Comparison of ENCODE assay signal across 19 cellular contexts in the genomic region with DNA sequence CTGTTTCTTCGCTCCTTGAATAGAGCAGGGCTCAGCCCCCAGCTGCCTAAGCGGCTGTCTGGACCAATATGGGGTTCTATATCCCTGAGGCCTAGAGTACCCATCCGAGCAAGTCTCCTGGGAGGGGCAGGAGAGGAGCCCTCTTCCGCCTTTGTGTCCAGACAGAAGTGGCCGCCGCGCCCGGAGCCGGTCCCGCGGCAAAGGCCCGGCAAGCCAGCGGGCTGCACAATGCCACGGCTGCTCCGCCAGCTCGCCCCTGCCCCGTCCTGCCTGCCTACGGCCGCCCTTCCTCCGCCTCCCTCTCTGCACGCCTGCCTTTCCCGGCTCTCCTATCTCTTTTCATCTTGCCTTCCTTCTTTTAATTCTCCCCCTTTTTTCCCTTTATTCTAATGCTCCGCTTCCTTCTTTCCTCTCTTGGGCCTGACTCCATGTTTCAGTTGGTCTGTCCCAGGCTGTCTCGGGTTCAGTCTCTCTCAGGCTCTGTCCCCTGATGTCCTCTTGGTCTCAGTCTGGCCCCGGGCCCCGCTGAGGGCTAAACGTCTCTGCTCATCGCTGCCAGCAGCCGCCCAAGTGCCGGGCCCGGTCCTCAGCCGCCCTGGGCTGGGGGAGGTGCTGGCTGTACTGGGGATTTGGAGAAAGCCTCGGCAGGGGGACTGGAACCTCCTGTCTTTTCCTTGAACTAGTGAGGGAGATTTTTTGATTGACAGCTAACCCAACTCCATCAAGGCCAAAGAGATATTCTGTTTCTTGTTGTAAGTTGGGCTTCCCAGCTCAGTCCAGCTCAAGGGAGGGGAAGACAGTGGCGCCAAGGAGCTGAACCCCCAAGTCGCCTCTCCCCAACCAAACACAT. TPM values are rescaled to one million over a fixed set of nuclear protein-coding genes. Genes with fewer than 3 reads are reported as not detected.
DNase-seq lines count a peak whose midpoint lies in the region; ATAC-seq, FAIRE-seq and TF ChIP-seq lines count a peak whose summit lies in the region.
"Had no signal": no experiment of that assay in that cellular context is flagged by ENCODE, and none has a peak within 500 bp of the region (broad histone marks: within the 10 kb centered on the region; RNA-seq: fewer than 3 reads in every experiment).

No MANE protein-coding gene starts in this region.

- CTCF ChIA-PET in mammary epithelial cell (lab: Charles Lee; ENCODE audit: low non-redundant PET): interaction anchor here (0.6 kb wide), 1 partner anchor 228 kb away, joined by 3 read pairs; no protein-coding TSS in a partner anchor
- CTCF ChIA-PET in endothelial cell of umbilical vein (lab: Charles Lee): interaction anchor here (3.4 to 3.7 kb wide), 2 partner anchors 8 to 210 kb away, joined by 11 to 17 read pairs; no protein-coding TSS in a partner anchor

- no peak overlapping the region for H3K9ac ChIP-seq in mammary epithelial cell (ENCODE audit: insufficient read depth, low read length)
- H3K9ac ChIP-seq in endothelial cell of umbilical vein (replicated peaks; ENCODE audit: extremely low read depth, insufficient read depth, low read length): no peak overlapping the region

- ATAC-seq in natural killer cell: no peak
- ATAC-seq in GM21528 (IDR thresholded peaks at IDR 0.05; ENCODE audit: low FRiP score, unreplicated experiment): no peak
- no peak for ATAC-seq in HG02678 (IDR thresholded peaks at IDR 0.05; ENCODE audit: unreplicated experiment)

- peaks cover 46 to 47% of the 10 kb centered on the region in 2 donors for H3K4me1 Mint-ChIP-seq in natural killer cell

- dilution Hi-C loops in mammary epithelial cell (cut with HindIII; ENCODE audit: low sequenced_read_pairs) (no loop called here), endothelial cell of umbilical vein (cut with MboI; ENCODE audit: extremely low pct_ligation_motif_present, low sequenced_read_pairs) (no loop called here)

- POLR2A ChIA-PET in endothelial cell of umbilical vein (lab: Charles Lee): no interaction called here

- TF ChIP-seq POLR2A in breast epithelium (IDR thresholded peaks at IDR 0.05): no peak
- no peak for TF ChIP-seq POLR2A in endothelial cell of umbilical vein (IDR thresholded peaks at IDR 0.05; ENCODE audit: low read depth, low read length)

- H4K20me1 ChIP-seq in mammary epithelial cell (ENCODE audit: insufficient read depth, low read length) (no peaks in the 10 kb centered on the region), endothelial cell of umbilical vein (replicated peaks; ENCODE audit: control insufficient read depth, extremely low read depth, insufficient read depth, low read length) (no peaks in the 10 kb centered on the region)

- H3K9me3 ChIP-seq in breast epithelium (no peaks in the 10 kb centered on the region), mammary epithelial cell (replicated peaks; ENCODE audit: insufficient read depth, low read length) (no peaks in the 10 kb centered on the region), endothelial cell of umbilical vein (replicated peaks; ENCODE audit: control insufficient read depth, insufficient read depth, low read length) (no peaks in the 10 kb centered on the region)
- H3K9me3 ChIP-seq: left ventricle myocardium inferior had no signal

- H3K79me2 ChIP-seq in mammary epithelial cell (ENCODE audit: insufficient read depth, low read length) (peaks cover 12% of the 10 kb centered on the region), endothelial cell of umbilical vein (ENCODE audit: control insufficient read depth, insufficient read depth, low read length) (no peaks in the 10 kb centered on the region)

- peaks cover 76 to 89% of the 10 kb centered on the region in 2 donors for H3K27me3 Mint-ChIP-seq in natural killer cell (ENCODE audit: low read depth in 2 of 2)

- DNase-seq in breast epithelium (ENCODE audit: low spot score in 2 of 2) (no peak), mammary epithelial cell (no peak), endothelial cell of umbilical vein (ENCODE audit: low read depth, low spot score) (no peak), natural killer cell (no peak), NCI-H524 (lab: John Stamatoyannopoulos, UW) (no peak)
- DNase-seq in stimulated activated CD4-positive, alpha-beta T cell treated with anti-CD3 and anti-CD28 coated beads, Interleukin-4, amount 100 ng/mL, for 1 hour: no peak
- DNase-seq: activated CD4-positive, alpha-beta memory T cell treated with anti-CD3 and anti-CD28 coated beads, Interleukin-2, amount 10 ng/mL, durations not matched to agents 7 days and 5 days; activated effector memory CD4-positive, alpha-beta T cell treated with anti-CD3 and anti-CD28 coated beads, Interleukin-2, amount 50 U/mL, for 16 hours; brain microvascular endothelial cell; DMS53; effector memory CD4-positive, alpha-beta T cell; left ventricle myocardium inferior; NCI-H1436; NCI-H526; nucleus accumbens; Right ventricle myocardium superior; stimulated activated CD4-positive, alpha-beta T cell treated with anti-CD3 and anti-CD28 coated beads, Interleukin-12 subunit alpha, Interleukin-12 subunit beta, amount 100 ng/mL, for 4 hours had no signal

- H3K27me3 ChIP-seq in breast epithelium (peaks cover 0 to 40% of the 10 kb centered on the region in 2 donors), mammary epithelial cell (ENCODE audit: insufficient read depth, low read length) (no peaks in the 10 kb centered on the region), endothelial cell of umbilical vein (ENCODE audit: control insufficient read depth in 2 of 2, insufficient read depth in 2 of 2, low read length in 2 of 2) (peaks cover 84 to 99% of the 10 kb centered on the region in 2 experiments)

- no peak for FAIRE-seq in endothelial cell of umbilical vein (lab: Jason Lieb, UNC)

- no peak overlapping the region for H3K27ac Mint-ChIP-seq in natural killer cell
- H3K27ac Mint-ChIP-seq: activated CD4-positive, alpha-beta memory T cell treated with anti-CD3 and anti-CD28 coated beads, Interleukin-2, amount 10 ng/mL, durations not matched to agents 7 days and 5 days had no signal

- peaks cover 4 to 9% of the 10 kb centered on the region in 2 donors for H3K4me1 ChIP-seq in breast epithelium
- H3K4me1 ChIP-seq in mammary epithelial cell (ENCODE audit: insufficient read depth, low read length): peaks cover 24% of the 10 kb centered on the region
- H3K4me1 ChIP-seq in endothelial cell of umbilical vein (ENCODE audit: control insufficient read depth, extremely low read depth, insufficient read depth, low read length): no peaks in the 10 kb centered on the region

- TF ChIP-seq CTCF in breast epithelium (IDR thresholded peaks at IDR 0.05): no peak
- TF ChIP-seq CTCF in mammary epithelial cell (conservative IDR thresholded peaks at IDR 0.05 in 1 of 2, IDR thresholded peaks at IDR 0.05 in 1 of 2; ENCODE audit: extremely low read depth in 1 of 2, insufficient read depth in 1 of 2, low read depth in 1 of 2, low read length in 2 of 2): no peak
- TF ChIP-seq CTCF in endothelial cell of umbilical vein (IDR thresholded peaks at IDR 0.05; ENCODE audit: extremely low read depth in 1 of 2, insufficient read depth in 1 of 2, low read depth in 1 of 2, low read length in 2 of 2): no peak
- no peak for TF ChIP-seq CTCF in natural killer cell (IDR thresholded peaks at IDR 0.05)

- 92% methylated on average over 16 of the region's 35 CpGs for WGBS in mammary epithelial cell (ENCODE audit: low coverage, missing lambda C conversion rate)

- H3K4me3 ChIP-seq in breast epithelium: peak overlapping the region; percentile 47 to 96 (median 71)
- no peak overlapping the region for H3K4me3 ChIP-seq in mammary epithelial cell (replicated peaks in 1 of 3; ENCODE audit: insufficient read depth in 1 of 3, low read depth in 2 of 3, low read length in 3 of 3)
- no peak overlapping the region for H3K4me3 ChIP-seq in endothelial cell of umbilical vein (replicated peaks in 1 of 3; ENCODE audit: insufficient read depth in 1 of 3, low read depth in 1 of 3, low read length in 3 of 3)
- H3K4me3 ChIP-seq: left ventricle myocardium inferior had no signal

- BruUV-seq in mammary epithelial cell (replicated peaks; lab: Mats Ljungman, UMichigan) (no TSS peak), endothelial cell of umbilical vein (replicated peaks; lab: Mats Ljungman, UMichigan) (no TSS peak)

- no peak overlapping the region for H2AFZ ChIP-seq in mammary epithelial cell (ENCODE audit: low read depth, low read length)
- no peak overlapping the region for H2AFZ ChIP-seq in endothelial cell of umbilical vein (ENCODE audit: low read depth, low read length)

- in situ Hi-C loops in mammary epithelial cell (cut with MboI; ENCODE audit: low sequenced_read_pairs in 2 of 2): no loop called here

- intact Hi-C loops in breast epithelium (cut with DNase I; ENCODE audit: low total_unique reads) (no loop called here), mammary epithelial cell (cut with micrococcal nuclease) (loop anchor here (2.0 kb wide), 1 partner anchor 13 kb away; a partner anchor contains a TSS), endothelial cell of umbilical vein (cut with micrococcal nuclease) (no loop called here), natural killer cell (cut with micrococcal nuclease) (loop anchor here (5.0 kb wide), 2 partner anchors 35 to 40 kb away; a partner anchor contains a TSS)

- H3K4me3 Mint-ChIP-seq in natural killer cell: peak overlapping the region; percentile 21

- no peaks in the 10 kb centered on the region for H3K36me3 ChIP-seq in breast epithelium
- no peaks in the 10 kb centered on the region for H3K36me3 ChIP-seq in mammary epithelial cell (ENCODE audit: insufficient read depth, low read length)
- H3K36me3 ChIP-seq in endothelial cell of umbilical vein (ENCODE audit: control insufficient read depth in 2 of 2, extremely low read depth in 1 of 2, insufficient read depth in 2 of 2, low read length in 2 of 2): no peaks in the 10 kb centered on the region
- H3K36me3 ChIP-seq: brain microvascular endothelial cell, left ventricle myocardium inferior had no signal

- H3K4me2 ChIP-seq in mammary epithelial cell (ENCODE audit: insufficient read depth, low read depth, low read length) (no peak overlapping the region), endothelial cell of umbilical vein (ENCODE audit: insufficient read depth, low read length) (no peak overlapping the region)

- no peaks in the 10 kb centered on the region for H3K36me3 Mint-ChIP-seq in natural killer cell

- no peaks in the 10 kb centered on the region for H3K9me3 Mint-ChIP-seq in natural killer cell
- H3K9me3 Mint-ChIP-seq: activated CD4-positive, alpha-beta memory T cell treated with anti-CD3 and anti-CD28 coated beads, Interleukin-2, amount 10 ng/mL, durations not matched to agents 7 days and 5 days had no signal

- peak overlapping the region; percentile 19 to 91 for H3K27ac ChIP-seq in breast epithelium
- H3K27ac ChIP-seq in mammary epithelial cell (ENCODE audit: insufficient read depth, low read depth, low read length): no peak overlapping the region
- H3K27ac ChIP-seq in endothelial cell of umbilical vein (ENCODE audit: insufficient read depth, low read depth, low read length): no peak overlapping the region
- H3K27ac ChIP-seq: brain microvascular endothelial cell, left ventricle myocardium inferior had no signal

- no peaks in the 10 kb centered on the region for H3K9me1 ChIP-seq in endothelial cell of umbilical vein (replicated peaks; ENCODE audit: control insufficient read depth, extremely low read depth, insufficient read depth, low read length)

RNA-seq across cellular contexts. Expression of a gene that starts 2.4 kb away (rescaled TPM):
- total RNA-seq in breast epithelium (10 to 100 TPM in 1 of 3 donors, 1 to 10 TPM in 2; 3.8 to 16.8 (median 4.6) TPM), mammary epithelial cell (1 to 10 TPM; 3.2 to 9.4 TPM), endothelial cell of umbilical vein (0.21 and 0.40 TPM in 2 replicates), natural killer cell (not detected)
- polyA plus RNA-seq in mammary epithelial cell (2.9 TPM), endothelial cell of umbilical vein (0.54 and 0.58 TPM in 2 replicates)
- polyA minus RNA-seq in mammary epithelial cell (4.2 TPM), endothelial cell of umbilical vein (not detected in 2 replicates)
- 0.32 and 0.35 TPM in 2 replicates for polyA plus RNA-seq in endothelial cell of umbilical vein (2011; cell fraction: cytosol; rRNA removed)
- 0.21 and 0.45 TPM in 2 replicates for polyA plus RNA-seq in endothelial cell of umbilical vein (2011; cell fraction: nucleus; rRNA removed)
- 6.3 and 11.9 TPM in 2 replicates for polyA plus RNA-seq in endothelial cell of umbilical vein (2012)
- 3.2 TPM for polyA minus RNA-seq in endothelial cell of umbilical vein (2011; cell fraction: cytosol; rRNA and poly(A)+ RNA removed)
- not detected in 2 replicates for polyA minus RNA-seq in endothelial cell of umbilical vein (2011; cell fraction: nucleus; rRNA and poly(A)+ RNA removed)
- total RNA-seq: activated CD4-positive, alpha-beta memory T cell treated with anti-CD3 and anti-CD28 coated beads, Interleukin-2, amount 10 ng/mL, durations not matched to agents 7 days and 5 days; left ventricle myocardium inferior; Right ventricle myocardium superior had no signal

RNA-seq across cellular contexts. Expression of a gene that starts 11.2 kb away (rescaled TPM):
- total RNA-seq in breast epithelium (1 to 10 TPM in 2 of 3 donors, under 1 TPM in 1; 0.73 to 5.4 (median 2.0) TPM), mammary epithelial cell (1 to 10 TPM; 2.3 to 7.9 TPM), endothelial cell of umbilical vein (0.35 TPM in 1 of 2 replicates, not detected in the other), natural killer cell (not detected)
- polyA plus RNA-seq in mammary epithelial cell (4.3 TPM), endothelial cell of umbilical vein (0.03 and 0.19 TPM in 2 replicates)
- polyA minus RNA-seq in mammary epithelial cell (3.2 TPM), endothelial cell of umbilical vein (0.08 and 0.15 TPM in 2 replicates)
- 0.03 and 0.11 TPM in 2 replicates for polyA plus RNA-seq in endothelial cell of umbilical vein (2011; cell fraction: cytosol; rRNA removed)
- polyA plus RNA-seq in endothelial cell of umbilical vein (2011; cell fraction: nucleus; rRNA removed): 0.11 and 0.14 TPM in 2 replicates
- polyA plus RNA-seq in endothelial cell of umbilical vein (2012): 2.8 and 3.8 TPM in 2 replicates
- not detected for polyA minus RNA-seq in endothelial cell of umbilical vein (2011; cell fraction: cytosol; rRNA and poly(A)+ RNA removed)
- not detected in 2 replicates for polyA minus RNA-seq in endothelial cell of umbilical vein (2011; cell fraction: nucleus; rRNA and poly(A)+ RNA removed)
- total RNA-seq: activated CD4-positive, alpha-beta memory T cell treated with anti-CD3 and anti-CD28 coated beads, Interleukin-2, amount 10 ng/mL, durations not matched to agents 7 days and 5 days; left ventricle myocardium inferior; Right ventricle myocardium superior had no signal

RNA-seq across cellular contexts. Expression of a gene that starts 12.6 kb away (rescaled TPM):
- 10 to 100 TPM in 1 of 3 donors, 1 to 10 TPM in 2; 2.0 to 10.9 (median 4.3) TPM for total RNA-seq in breast epithelium
- total RNA-seq in mammary epithelial cell: 1 to 10 TPM; 3.3 to 3.8 TPM
- 0.83 TPM for polyA plus RNA-seq in mammary epithelial cell
- 1.2 TPM for polyA minus RNA-seq in mammary epithelial cell
- total RNA-seq in endothelial cell of umbilical vein: 0.44 TPM in 1 of 2 replicates, not detected in the other
- polyA plus RNA-seq in endothelial cell of umbilical vein: 0.18 TPM in 2 replicates
- 0.13 and 0.18 TPM in 2 replicates for polyA plus RNA-seq in endothelial cell of umbilical vein (2011; cell fraction: cytosol; rRNA removed)
- polyA plus RNA-seq in endothelial cell of umbilical vein (2011; cell fraction: nucleus; rRNA removed): 0.08 TPM in 1 of 2 replicates, not detected in the other
- 5.7 and 6.5 TPM in 2 replicates for polyA plus RNA-seq in endothelial cell of umbilical vein (2012)
- not detected in 2 replicates for polyA minus RNA-seq in endothelial cell of umbilical vein
- 38.5 TPM for polyA minus RNA-seq in endothelial cell of umbilical vein (2011; cell fraction: cytosol; rRNA and poly(A)+ RNA removed)
- not detected in 2 replicates for polyA minus RNA-seq in endothelial cell of umbilical vein (2011; cell fraction: nucleus; rRNA and poly(A)+ RNA removed)
- total RNA-seq in natural killer cell: not detected
- total RNA-seq: activated CD4-positive, alpha-beta memory T cell treated with anti-CD3 and anti-CD28 coated beads, Interleukin-2, amount 10 ng/mL, durations not matched to agents 7 days and 5 days; left ventricle myocardium inferior; Right ventricle myocardium superior had no signal

RNA-seq across cellular contexts. Expression of a gene that starts 22.8 kb away (rescaled TPM):
- total RNA-seq in breast epithelium: 1 to 10 TPM in 1 of 3 donors, under 1 TPM in 1, not detected in 1; 0.73 to 1.3 TPM
- total RNA-seq in mammary epithelial cell: under 1 TPM in 1 of 2 donors, not detected in 1; 0.67 TPM
- polyA plus RNA-seq in mammary epithelial cell: 0.33 TPM
- not detected for polyA minus RNA-seq in mammary epithelial cell
- not detected in 2 replicates for total RNA-seq in endothelial cell of umbilical vein
- not detected in 2 replicates for polyA plus RNA-seq in endothelial cell of umbilical vein
- polyA plus RNA-seq in endothelial cell of umbilical vein (2011; cell fraction: cytosol; rRNA removed): not detected in 2 replicates
- not detected in 2 replicates for polyA plus RNA-seq in endothelial cell of umbilical vein (2011; cell fraction: nucleus; rRNA removed)
- polyA plus RNA-seq in endothelial cell of umbilical vein (2012): not detected in 2 replicates
- not detected in 2 replicates for polyA minus RNA-seq in endothelial cell of umbilical vein
- 1.0 TPM for polyA minus RNA-seq in endothelial cell of umbilical vein (2011; cell fraction: cytosol; rRNA and poly(A)+ RNA removed)
- not detected in 2 replicates for polyA minus RNA-seq in endothelial cell of umbilical vein (2011; cell fraction: nucleus; rRNA and poly(A)+ RNA removed)
- total RNA-seq in natural killer cell: not detected
- total RNA-seq: activated CD4-positive, alpha-beta memory T cell treated with anti-CD3 and anti-CD28 coated beads, Interleukin-2, amount 10 ng/mL, durations not matched to agents 7 days and 5 days; left ventricle myocardium inferior; Right ventricle myocardium superior had no signal

RNA-seq across cellular contexts. Expression of a gene that starts 24.6 kb away (rescaled TPM):
- under 1 TPM in 1 of 3 donors, not detected in 2; 0.29 TPM for total RNA-seq in breast epithelium
- 1 to 10 TPM in 1 of 2 donors, not detected in 1; 1.5 TPM for total RNA-seq in mammary epithelial cell
- 0.22 TPM for polyA plus RNA-seq in mammary epithelial cell
- not detected for polyA minus RNA-seq in mammary epithelial cell
- total RNA-seq in endothelial cell of umbilical vein: not detected in 2 replicates
- polyA plus RNA-seq in endothelial cell of umbilical vein: not detected in 2 replicates
- polyA plus RNA-seq in endothelial cell of umbilical vein (2011; cell fraction: cytosol; rRNA removed): not detected in 2 replicates
- polyA plus RNA-seq in endothelial cell of umbilical vein (2011; cell fraction: nucleus; rRNA removed): not detected in 2 replicates
- not detected in 2 replicates for polyA plus RNA-seq in endothelial cell of umbilical vein (2012)
- polyA minus RNA-seq in endothelial cell of umbilical vein: not detected in 2 replicates
- 9.5 TPM for polyA minus RNA-seq in endothelial cell of umbilical vein (2011; cell fraction: cytosol; rRNA and poly(A)+ RNA removed)
- not detected in 2 replicates for polyA minus RNA-seq in endothelial cell of umbilical vein (2011; cell fraction: nucleus; rRNA and poly(A)+ RNA removed)
- not detected for total RNA-seq in natural killer cell
- total RNA-seq: activated CD4-positive, alpha-beta memory T cell treated with anti-CD3 and anti-CD28 coated beads, Interleukin-2, amount 10 ng/mL, durations not matched to agents 7 days and 5 days; left ventricle myocardium inferior; Right ventricle myocardium superior had no signal

Comparison
In these comparisons a context has a peak if more than half of its experiments do, and no peak if none do; other contexts are left out.
1. H3K27ac ChIP-seq: peak in breast epithelium (2 of 2); none in mammary epithelial cell (single experiment) and endothelial cell of umbilical vein (single experiment).
2. H3K4me3 ChIP-seq: peak in breast epithelium (3 of 3); none in mammary epithelial cell (0 of 3) and endothelial cell of umbilical vein (0 of 3).
3. intact Hi-C loops: an anchor here in mammary epithelial cell (2.0 kb wide) and natural killer cell (5.0 kb wide); none called in breast epithelium and endothelial cell of umbilical vein.